ENCODE assay signal across 19 cellular contexts in genomic region chr3:136916200-136916599, GRCh38.
"Had no signal": no experiment of that assay in that cellular context is flagged by ENCODE, and none has a peak within 500 bp of the region (broad histone marks: within the 10 kb centered on the region; RNA-seq: fewer than 3 reads in every experiment).

No MANE protein-coding gene starts in this region.

- H3K27ac Mint-ChIP-seq: activated naive CD8-positive, alpha-beta T cell treated with anti-CD3 and anti-CD28 coated beads for 36 hours; activated T-helper 1 cell treated with anti-CD3 and anti-CD28 coated beads, Interleukin-12 subunit alpha, Interleukin-12 subunit beta, Interleukin-2, Interleukin-4 antibody, amounts not matched to agents 30 ng/mL and 10 ng/mL and 1 ng/mL, durations not matched to agents 14 hours and 24 hours and 36 hours; progenitor cell of endocrine pancreas had no signal

- ATAC-seq: gastrocnemius medialis; heart left ventricle; left ventricle myocardium superior; stimulated activated naive CD8-positive, alpha-beta T cell treated with anti-CD3 and anti-CD28 coated beads, Interleukin-15, Interleukin-2, amounts not matched to agents 100 U/mL and 50 U/mL, for 24 hours had no signal

- H3K9me3 ChIP-seq: gastrocnemius medialis, uterus had no signal

- H3K4me1 ChIP-seq: uterus had no signal

- FAIRE-seq: colon had no signal

- H3K27ac ChIP-seq: heart left ventricle, tibial artery, uterus, VCaP had no signal

- H3K4me3 Mint-ChIP-seq: activated naive CD8-positive, alpha-beta T cell treated with anti-CD3 and anti-CD28 coated beads for 36 hours; activated T-helper 1 cell treated with anti-CD3 and anti-CD28 coated beads, Interleukin-12 subunit alpha, Interleukin-12 subunit beta, Interleukin-2, Interleukin-4 antibody, amounts not matched to agents 30 ng/mL and 10 ng/mL and 1 ng/mL, durations not matched to agents 14 hours and 24 hours and 36 hours; neural crest cell had no signal

- H3K27me3 ChIP-seq: gastrocnemius medialis, heart left ventricle, tibial artery, uterus had no signal

- H3K27me3 Mint-ChIP-seq: activated naive CD8-positive, alpha-beta T cell treated with anti-CD3 and anti-CD28 coated beads for 36 hours; progenitor cell of endocrine pancreas had no signal

- H3K4me3 ChIP-seq: gastrocnemius medialis, heart left ventricle, tibial artery, uterus had no signal

- H3K36me3 ChIP-seq: gastrocnemius medialis, heart left ventricle, tibial artery, uterus had no signal

- DNase-seq: activated CD4-positive, alpha-beta T cell treated with anti-CD3 and anti-CD28 coated beads, Interleukin-2, amount 50 U/mL, for 1 hour; activated CD4-positive, CD25-positive, alpha-beta regulatory T cell treated with anti-CD3 and anti-CD28 coated beads, Interleukin-2, amount 50 U/mL, for 72 hours; activated naive CD8-positive, alpha-beta T cell treated with anti-CD3 and anti-CD28 coated beads for 36 hours; amygdala; gastrocnemius medialis; heart left ventricle; left ventricle myocardium superior; stimulated activated CD4-positive, alpha-beta T cell treated with anti-CD3 and anti-CD28 coated beads, Interleukin-12 subunit alpha, Interleukin-12 subunit beta, amount 100 ng/mL, for 4 hours; stimulated activated CD4-positive, alpha-beta T cell treated with anti-CD3 and anti-CD28 coated beads, Interleukin-1b, Interleukin-23, amount 100 ng/mL, for 48 hours; stimulated activated CD8-positive, alpha-beta memory T cell treated with anti-CD3 and anti-CD28 coated beads, Interleukin-4, amount 100 ng/mL, for 48 hours; stimulated activated naive CD8-positive, alpha-beta T cell treated with anti-CD3 and anti-CD28 coated beads, Interleukin-15, Interleukin-2, amounts not matched to agents 100 U/mL and 50 U/mL, for 24 hours; substantia nigra; tibial artery; uterus had no signal
